In the genomic region with DNA sequence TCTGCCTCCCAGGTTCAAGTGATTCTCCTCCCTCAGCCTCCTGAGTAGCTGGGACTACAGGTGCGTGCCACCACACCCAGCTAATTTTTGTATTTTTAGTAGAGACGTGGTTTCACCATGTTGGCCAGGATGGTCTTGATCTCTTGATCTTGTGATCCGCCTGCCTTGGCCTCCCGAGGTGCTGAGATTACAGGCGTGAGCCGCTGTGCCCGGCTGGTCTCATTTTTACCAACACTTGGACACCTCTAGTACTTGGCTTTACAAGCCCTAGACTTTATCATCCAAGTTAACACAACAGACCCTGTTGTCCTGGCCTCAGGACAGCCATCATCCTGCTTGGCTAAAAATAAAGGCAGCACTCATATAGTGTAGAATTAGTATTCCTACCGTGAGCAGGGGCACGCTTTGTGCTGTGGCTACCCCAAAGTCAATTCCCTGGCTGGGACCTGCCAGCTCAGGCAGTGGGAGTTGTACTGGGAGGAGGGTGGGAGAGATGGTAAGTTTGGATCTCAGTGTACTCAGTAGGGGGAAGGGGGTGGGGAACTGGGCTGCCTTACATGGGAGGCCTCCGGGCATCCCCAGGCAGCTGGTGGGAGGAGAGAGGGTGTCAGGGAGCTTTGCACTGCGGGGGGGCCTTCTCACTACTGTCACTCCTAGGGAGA, we compare ENCODE assay signal across 27 cellular contexts. TPM values are rescaled to one million over a fixed set of nuclear protein-coding genes. Genes with fewer than 3 reads are reported as not detected.
"Had no signal": no experiment of that assay in that cellular context is flagged by ENCODE, and none has a peak within 500 bp of the region (broad histone marks: within the 10 kb centered on the region; RNA-seq: fewer than 3 reads in every experiment).

No MANE protein-coding gene starts in this region.

- H3K4me1 Mint-ChIP-seq: activated B cell treated with CpG ODN at 0.5 μM for 24 hours; activated CD4-positive, alpha-beta T cell treated with anti-CD3 and anti-CD28 coated beads for 36 hours; activated naive CD8-positive, alpha-beta T cell treated with anti-CD3 and anti-CD28 coated beads, Interleukin-2, amount 10 ng/mL, durations not matched to agents 7 days and 5 days; nephron progenitor cell; stimulated activated naive B cell treated with anti-CD40 and anti-IgM and Interleukin-4, amounts not matched to agents 10 μg/mL and 1 μg/mL and 100 μg/mL, for 72 hours; T-cell had no signal

- H3K27ac Mint-ChIP-seq: activated B cell treated with CpG ODN at 0.5 μM for 24 hours; activated CD4-positive, alpha-beta T cell treated with anti-CD3 and anti-CD28 coated beads for 36 hours; activated naive CD4-positive, alpha-beta T cell treated with anti-CD3 and anti-CD28 coated beads for 36 hours; activated naive CD8-positive, alpha-beta T cell treated with anti-CD3 and anti-CD28 coated beads, Interleukin-2, amount 10 ng/mL, durations not matched to agents 7 days and 5 days; activated T-helper 1 cell treated with anti-CD3 and anti-CD28 coated beads, Interleukin-12 subunit alpha, Interleukin-12 subunit beta, Interleukin-2, Interleukin-4 antibody, amounts not matched to agents 30 ng/mL and 10 ng/mL and 1 ng/mL, durations not matched to agents 14 hours and 24 hours and 36 hours; brain; effector memory CD8-positive, alpha-beta T cell; nephron progenitor cell; stimulated activated naive B cell treated with anti-CD40 and anti-IgM and Interleukin-4, amounts not matched to agents 10 μg/mL and 1 μg/mL and 100 μg/mL, for 72 hours; T-cell; T-helper 2 cell treated with Interferon-gamma antibody and Interleukin-4, amounts not matched to agents 5 μg/mL and 100 μg/mL, for 36 hours had no signal

- H3K27me3 Mint-ChIP-seq: activated CD4-positive, alpha-beta T cell treated with anti-CD3 and anti-CD28 coated beads for 36 hours; brain had no signal

- H3K27ac ChIP-seq: ascending aorta, cardiac muscle cell, coronary artery, gastrocnemius medialis, ovary, prostate gland, tibial nerve had no signal

- H3K27me3 ChIP-seq: ascending aorta, dorsolateral prefrontal cortex, gastrocnemius medialis, ovary, tibial nerve had no signal

- H3K9me3 ChIP-seq: ascending aorta, gastrocnemius medialis, ovary, prostate gland, tibial nerve had no signal

- H3K9me3 Mint-ChIP-seq: activated B cell treated with CpG ODN at 0.5 μM for 24 hours; activated naive CD4-positive, alpha-beta T cell treated with anti-CD3 and anti-CD28 coated beads for 36 hours; activated naive CD8-positive, alpha-beta T cell treated with anti-CD3 and anti-CD28 coated beads, Interleukin-2, amount 10 ng/mL, durations not matched to agents 7 days and 5 days; activated T-helper 1 cell treated with anti-CD3 and anti-CD28 coated beads, Interleukin-12 subunit alpha, Interleukin-12 subunit beta, Interleukin-2, Interleukin-4 antibody, amounts not matched to agents 30 ng/mL and 10 ng/mL and 1 ng/mL, durations not matched to agents 14 hours and 24 hours and 36 hours; brain; effector memory CD8-positive, alpha-beta T cell; nephron progenitor cell; stimulated activated naive B cell treated with anti-CD40 and anti-IgM and Interleukin-4, amounts not matched to agents 10 μg/mL and 1 μg/mL and 100 μg/mL, for 72 hours; T-cell; T-helper 2 cell treated with Interferon-gamma antibody and Interleukin-4, amounts not matched to agents 5 μg/mL and 100 μg/mL, for 36 hours had no signal

- H3K4me1 ChIP-seq: ascending aorta, gastrocnemius medialis, prostate gland, tibial nerve had no signal

- DNase-seq: activated B cell treated with CpG ODN at 0.5 μM for 24 hours; activated CD4-positive, alpha-beta T cell treated with anti-CD3 and anti-CD28 coated beads for 36 hours; activated effector memory CD4-positive, alpha-beta T cell treated with anti-CD3 and anti-CD28 coated beads, Interleukin-2, amount 50 U/mL, for 16 hours; activated naive CD4-positive, alpha-beta T cell treated with anti-CD3 and anti-CD28 coated beads for 36 hours; activated naive CD8-positive, alpha-beta T cell treated with anti-CD3 and anti-CD28 coated beads, Interleukin-2, amount 10 ng/mL, durations not matched to agents 7 days and 5 days; effector memory CD8-positive, alpha-beta T cell; erythroblast; gastrocnemius medialis; mammary epithelial cell; nephron progenitor cell; ovary; retina; stimulated activated CD4-positive, alpha-beta T cell treated with anti-CD3 and anti-CD28 coated beads, Interleukin-1b, Interleukin-23, amount 100 ng/mL, for 48 hours; stimulated activated CD4-positive, alpha-beta T cell treated with anti-CD3 and anti-CD28 coated beads, Interleukin-4, amount 100 ng/mL, for 4 hours; stimulated activated CD8-positive, alpha-beta memory T cell treated with anti-CD3 and anti-CD28 coated beads, Interleukin-4, amount 100 ng/mL, for 48 hours; stimulated activated naive B cell treated with anti-CD40 and anti-IgM and Interleukin-4, amounts not matched to agents 10 μg/mL and 1 μg/mL and 100 μg/mL, for 72 hours; T-cell had no signal

- H3K36me3 ChIP-seq: ascending aorta, cardiac muscle cell, gastrocnemius medialis, ovary, prostate gland, tibial nerve had no signal

- H3K4me3 ChIP-seq: ascending aorta, cardiac muscle cell, coronary artery, dorsolateral prefrontal cortex, gastrocnemius medialis, ovary, prostate gland, smooth muscle cell, tibial nerve had no signal

- H3K4me3 Mint-ChIP-seq: activated B cell treated with CpG ODN at 0.5 μM for 24 hours; activated CD4-positive, alpha-beta T cell treated with anti-CD3 and anti-CD28 coated beads for 36 hours; activated naive CD4-positive, alpha-beta T cell treated with anti-CD3 and anti-CD28 coated beads for 36 hours; activated naive CD8-positive, alpha-beta T cell treated with anti-CD3 and anti-CD28 coated beads, Interleukin-2, amount 10 ng/mL, durations not matched to agents 7 days and 5 days; activated T-helper 1 cell treated with anti-CD3 and anti-CD28 coated beads, Interleukin-12 subunit alpha, Interleukin-12 subunit beta, Interleukin-2, Interleukin-4 antibody, amounts not matched to agents 30 ng/mL and 10 ng/mL and 1 ng/mL, durations not matched to agents 14 hours and 24 hours and 36 hours; brain; effector memory CD8-positive, alpha-beta T cell; nephron progenitor cell; stimulated activated naive B cell treated with anti-CD40 and anti-IgM and Interleukin-4, amounts not matched to agents 10 μg/mL and 1 μg/mL and 100 μg/mL, for 72 hours; T-cell; T-helper 2 cell treated with Interferon-gamma antibody and Interleukin-4, amounts not matched to agents 5 μg/mL and 100 μg/mL, for 36 hours had no signal

- H3K36me3 Mint-ChIP-seq: activated naive CD8-positive, alpha-beta T cell treated with anti-CD3 and anti-CD28 coated beads, Interleukin-2, amount 10 ng/mL, durations not matched to agents 7 days and 5 days; brain; stimulated activated naive B cell treated with anti-CD40 and anti-IgM and Interleukin-4, amounts not matched to agents 10 μg/mL and 1 μg/mL and 100 μg/mL, for 72 hours; T-cell had no signal

- ATAC-seq: activated CD4-positive, alpha-beta T cell treated with anti-CD3 and anti-CD28 coated beads for 36 hours; effector memory CD8-positive, alpha-beta T cell; T-cell had no signal

RNA-seq across cellular contexts. Expression of a gene that starts 6.6 kb away (rescaled TPM):
- total RNA-seq: activated T-helper 1 cell treated with anti-CD3 and anti-CD28 coated beads, Interleukin-12 subunit alpha, Interleukin-12 subunit beta, Interleukin-2, Interleukin-4 antibody, amounts not matched to agents 30 ng/mL and 10 ng/mL and 1 ng/mL, durations not matched to agents 14 hours and 24 hours and 36 hours had no signal
